In the genomic region with DNA sequence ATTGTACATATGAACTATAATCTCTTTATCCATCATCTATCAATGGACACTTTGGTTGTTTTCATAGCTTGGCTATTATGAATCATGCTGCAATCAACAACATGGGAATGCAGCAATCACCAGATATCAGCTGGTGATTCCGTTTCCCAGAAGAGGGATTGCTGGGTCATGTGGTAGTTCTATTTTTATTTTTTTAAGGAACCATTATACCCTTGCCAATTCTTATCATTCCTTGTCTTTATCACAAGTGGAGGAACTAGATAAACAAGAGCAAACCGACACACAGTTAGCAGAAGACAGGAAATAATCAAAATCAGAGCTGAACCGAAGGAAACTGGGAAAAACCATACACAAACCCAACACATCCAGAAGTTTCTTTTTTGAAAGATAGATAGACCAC, we compare ENCODE assay signal across 17 cellular contexts. TPM values are rescaled to one million over a fixed set of nuclear protein-coding genes. Genes with fewer than 3 reads are reported as not detected.
DNase-seq lines count a peak whose midpoint lies in the region; TF ChIP-seq lines count a peak whose summit lies in the region.
"Had no signal": no experiment of that assay in that cellular context is flagged by ENCODE, and none has a peak within 500 bp of the region (broad histone marks: within the 10 kb centered on the region; RNA-seq: fewer than 3 reads in every experiment).

No MANE protein-coding gene starts in this region.

- H3K36me3 ChIP-seq in brain microvascular endothelial cell (replicated peaks) = no peaks in the 10 kb centered on the region

- H3K4me3 ChIP-seq in brain microvascular endothelial cell (ENCODE audit: low read depth, low read length) (no peak overlapping the region), fibroblast of the aortic adventitia (ENCODE audit: low read depth, low read length) (no peak overlapping the region)

- no peaks in the 10 kb centered on the region for H3K27me3 ChIP-seq in brain microvascular endothelial cell (replicated peaks)

- DNase-seq in SK-MEL-5 (ENCODE audit: low read depth, low spot score) (peak; percentile 5), brain microvascular endothelial cell (peak; percentile 73), fibroblast of the aortic adventitia (ENCODE audit: low read depth) (peak; percentile 88), pulmonary artery endothelial cell (ENCODE audit: low read depth, low spot score) (peak; percentile 52), glomerular visceral epithelial cell (ENCODE audit: extremely low spot score) (no peak), T-helper 2 cell (no peak), dedifferentiated amniotic fluid mesenchymal stem cell (ENCODE audit: extremely low spot score) (no peak)
- DNase-seq: DND-41, H9, KBM-7, NCI-H1105 treated with DMSO at 0.1 percent for 48 hours, NCI-H1694 treated with DMSO at 0.1 percent for 48 hours, NCI-H510A, NCI-H748 treated with DMSO at 0.1 percent for 48 hours, Right ventricle myocardium superior, SK-N-SH had no signal

- TF ChIP-seq CTCF in brain microvascular endothelial cell (IDR thresholded peaks at IDR 0.05; ENCODE audit: low read depth, low read length, missing control alignments) = no peak
- no peak for TF ChIP-seq CTCF in fibroblast of the aortic adventitia (IDR thresholded peaks at IDR 0.05; ENCODE audit: insufficient read depth, low read length)

- H3K27ac ChIP-seq in brain microvascular endothelial cell = peak overlapping the region; percentile 29

- in situ Hi-C loops in SK-MEL-5 (cut with HindIII; ENCODE audit: low pct_unique_long_range_greater_than_20kb, low sequenced_read_pairs) = no loop called here
- in situ Hi-C loops in brain microvascular endothelial cell (cut with HindIII; ENCODE audit: low pct_ligation_motif_present, low sequenced_read_pairs) = no loop called here

RNA-seq across cellular contexts. Expression of a gene that starts 14.5 kb away (rescaled TPM):
- 0.05 and 0.13 TPM in 2 replicates for total RNA-seq in SK-MEL-5 (2014; rRNA removed; shearing (Covaris generic))
- polyA plus RNA-seq in SK-MEL-5 (2015; cell fraction: cytosol; rRNA removed) = not detected in 2 replicates
- not detected in 2 replicates for polyA plus RNA-seq in SK-MEL-5 (2015; cell fraction: nucleus; rRNA removed)
- 1.6 and 3.5 TPM in 2 replicates for total RNA-seq in fibroblast of the aortic adventitia (ENCODE audit: low replicate concordance)
- total RNA-seq in pulmonary artery endothelial cell = 2.6 and 6.1 TPM in 2 replicates
- total RNA-seq: OCI-LY7 had no signal

Comparison
In these comparisons a context has a peak if more than half of its experiments do, and no peak if none do; other contexts are left out.
1. DNase-seq: peak in SK-MEL-5 (single experiment), brain microvascular endothelial cell (single experiment), fibroblast of the aortic adventitia (single experiment) and pulmonary artery endothelial cell (single experiment); none in glomerular visceral epithelial cell (single experiment), T-helper 2 cell (0 of 5) and dedifferentiated amniotic fluid mesenchymal stem cell (single experiment).